In the genomic region with DNA sequence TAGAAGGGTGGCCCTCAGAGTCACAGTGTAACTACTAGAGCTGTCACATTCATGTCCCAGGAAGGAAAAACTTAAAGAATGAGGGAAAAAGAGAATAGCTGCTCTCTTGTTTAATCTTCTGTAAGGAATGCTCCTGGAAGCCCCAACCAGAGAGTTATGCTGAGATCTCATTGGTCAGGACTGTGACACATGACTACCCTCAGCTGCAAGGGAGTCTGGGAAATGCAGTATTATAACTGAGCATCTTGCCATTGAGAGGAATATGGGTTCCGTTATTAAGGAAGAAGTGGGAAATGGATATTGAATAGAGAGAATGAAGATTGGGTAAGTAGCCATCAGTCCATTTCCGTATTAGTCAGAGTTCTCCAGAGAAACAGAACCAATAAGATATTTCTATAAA, we compare ENCODE assay signal across 8 cellular contexts.
"Had no signal": no experiment of that assay in that cellular context is flagged by ENCODE, and none has a peak within 500 bp of the region (broad histone marks: within the 10 kb centered on the region; RNA-seq: fewer than 3 reads in every experiment).

No MANE protein-coding gene starts in this region.

- H3K9me3 Mint-ChIP-seq: HFFc6 had no signal

- H3K27ac ChIP-seq: HL-60 had no signal

- H3K4me3 Mint-ChIP-seq: HFFc6 had no signal

- DNase-seq: GOT3, H7, HFFc6, IMR-90, KG1 had no signal

- H3K9me3 ChIP-seq: HAP-1 had no signal

- H3K27ac Mint-ChIP-seq: HFFc6 had no signal

- H3K4me3 ChIP-seq: HAP-1 had no signal

- H3K36me3 ChIP-seq: HAP-1 had no signal

- ATAC-seq: HCT116 had no signal

- H3K4me1 ChIP-seq: HAP-1 had no signal
